In genomic region chr2:85750509-85751299, GRCh38 we compare ENCODE assay signal across 8 cellular contexts. TPM values are rescaled to one million over a fixed set of nuclear protein-coding genes. Genes with fewer than 3 reads are reported as not detected.
A peak's percentile ranks its signal among the peaks of the same experiment; 100 is the strongest.
DNase-seq lines count a peak whose midpoint lies in the region; ATAC-seq and TF ChIP-seq lines count a peak whose summit lies in the region.

No MANE protein-coding gene starts in this region.

- peak; percentile 38 to 93 (median 85) for TF ChIP-seq CTCF in dorsolateral prefrontal cortex (IDR thresholded peaks at IDR 0.05 in 54 of 56, conservative IDR thresholded peaks at IDR 0.05 in 2 of 56; ENCODE audit: low read depth in 1 of 56, partially characterized antibody in 56 of 56)
- TF ChIP-seq CTCF in lower lobe of right lung (IDR thresholded peaks at IDR 0.05), result peak; percentile 85

- H3K4me3 ChIP-seq in dorsolateral prefrontal cortex (no peak overlapping the region), lower lobe of right lung (no peak overlapping the region)

- H3K9me3 ChIP-seq in lower lobe of right lung, result no peaks in the 10 kb centered on the region

- DNase-seq in NCI-H1092 treated with DMSO at 0.1 percent for 48 hours (lab: John Stamatoyannopoulos, UW) (peak; percentile 35), NCI-H1092 (lab: John Stamatoyannopoulos, UW) (no peak), NCI-H2171 treated with DMSO at 0.1 percent for 48 hours (lab: John Stamatoyannopoulos, UW) (peak; percentile 80), dorsolateral prefrontal cortex (peak; percentile 68 to 87 (median 80)), lower lobe of right lung (peak; percentile 81)
- DNase-seq in activated CD4-positive, alpha-beta T cell treated with anti-CD3 and anti-CD28 coated beads for 48 hours, result peak; percentile 73
- peak; percentile 35 for DNase-seq in stimulated activated CD8-positive, alpha-beta memory T cell treated with anti-CD3 and anti-CD28 coated beads, Interleukin-15, amount 100 ng/mL, for 1 hour (ENCODE audit: low read depth)

- peaks cover 66% of the 10 kb centered on the region for H3K4me1 ChIP-seq in lower lobe of right lung

- H3K27me3 ChIP-seq in dorsolateral prefrontal cortex, result peaks cover 0 to 6% (median 0%) of the 10 kb centered on the region in 45 donors
- H3K27me3 ChIP-seq in lower lobe of right lung (ENCODE audit: low read depth), result peaks cover 11% of the 10 kb centered on the region

- H3K36me3 ChIP-seq in lower lobe of right lung, result no peaks in the 10 kb centered on the region

- H3K27ac ChIP-seq in dorsolateral prefrontal cortex, result peak overlapping the region in 40 of 59 donors; percentile 3 to 87 (median 42)
- no peak overlapping the region for H3K27ac ChIP-seq in lower lobe of right lung

- intact Hi-C loops in dorsolateral prefrontal cortex (cut with DNase I) (loop anchor here (2.0 to 5.0 kb wide), 4 partner anchors 20 to 137 kb away; partner anchors contain the start of gene ST3GAL5 (in 1 of the 2)), lower lobe of right lung (cut with DNase I) (no loop called here)

- peak; percentile 55 to 68 for ATAC-seq in lower lobe of right lung
- no peak for ATAC-seq in HG03432 (IDR thresholded peaks at IDR 0.05; ENCODE audit: unreplicated experiment)

RNA-seq across cellular contexts. Expression of gene ATOH8, which starts 3.1 kb away (rescaled TPM):
- total RNA-seq in dorsolateral prefrontal cortex, result 10 to 100 TPM in 97 of 120 experiments, 1 to 10 TPM in 23; 4.6 to 58.9 (median 14.7) TPM
- 44.9 TPM for total RNA-seq in lower lobe of right lung

RNA-seq across cellular contexts. Expression of gene GNLY, which starts 56.5 kb away (rescaled TPM):
- total RNA-seq in dorsolateral prefrontal cortex (10 to 100 TPM in 6 of 120 experiments, 1 to 10 TPM in 105, under 1 TPM in 7, not detected in 2; 0.48 to 16.9 (median 3.9) TPM), lower lobe of right lung (21.5 TPM)
